In genomic region chr22:46055851-46056168, GRCh38 we compare ENCODE assay signal across 9 cellular contexts.
DNase-seq lines count a peak whose midpoint lies in the region; ATAC-seq and TF ChIP-seq lines count a peak whose summit lies in the region.
"Had no signal": no experiment of that assay in that cellular context is flagged by ENCODE, and none has a peak within 500 bp of the region (broad histone marks: within the 10 kb centered on the region; RNA-seq: fewer than 3 reads in every experiment).

No MANE protein-coding gene starts in this region.

- 1 to 2% methylated on average over 7 to 8 of the region's 8 CpGs for WGBS in GM23248 (ENCODE audit: low coverage in 1 of 2, low lambda C conversion rate in 2 of 2, missing lambda C conversion rate in 2 of 2), 2 experiments

- H2AFZ ChIP-seq in GM23248, result no peak overlapping the region
- H2AFZ ChIP-seq in PC-9, result no peak overlapping the region

- no peak for ATAC-seq in stimulated activated memory B cell treated with anti-CD40 and anti-IgM and Interleukin-4, amounts not matched to agents 10 μg/mL and 1 μg/mL and 100 μg/mL, for 72 hours
- ATAC-seq in HG03469 (IDR thresholded peaks at IDR 0.05; ENCODE audit: unreplicated experiment) (no peak), GM19351 (IDR thresholded peaks at IDR 0.05; ENCODE audit: unreplicated experiment) (no peak)
- ATAC-seq: K562 had no signal

- no peaks in the 10 kb centered on the region for H3K9me3 Mint-ChIP-seq in stimulated activated memory B cell treated with anti-CD40 and anti-IgM and Interleukin-4, amounts not matched to agents 10 μg/mL and 1 μg/mL and 100 μg/mL, for 72 hours

- H3K9ac ChIP-seq in GM23248, result peak overlapping the region; percentile 91

- H3K36me3 Mint-ChIP-seq in stimulated activated memory B cell treated with anti-CD40 and anti-IgM and Interleukin-4, amounts not matched to agents 10 μg/mL and 1 μg/mL and 100 μg/mL, for 72 hours, result no peaks in the 10 kb centered on the region

- H3K27ac ChIP-seq in GM23248, result peak overlapping the region; percentile 99
- peak overlapping the region; percentile 75 for H3K27ac ChIP-seq in SJSA1
- H3K27ac ChIP-seq in PC-9, result no peak overlapping the region

- peak overlapping the region; percentile 77 for H3K4me3 ChIP-seq in GM23248
- peak overlapping the region; percentile 63 for H3K4me3 ChIP-seq in SJSA1
- H3K4me3 ChIP-seq in fibroblast of the aortic adventitia (ENCODE audit: low read depth, low read length), result peak overlapping the region; percentile 71
- H3K4me3 ChIP-seq in PC-9, result no peak overlapping the region
- H3K4me3 ChIP-seq: K562 had no signal

- DNase-seq in GM23248 (no peak), SJSA1 (ENCODE audit: low read depth in 1 of 2, low spot score in 2 of 2) (peak in 1 of 2 experiments; percentile 63), fibroblast of the aortic adventitia (ENCODE audit: low read depth) (no peak), PC-9 (no peak), cortex of kidney (lab: John Stamatoyannopoulos, UW) (no peak)

- no peak overlapping the region for H3K4me3 Mint-ChIP-seq in stimulated activated memory B cell treated with anti-CD40 and anti-IgM and Interleukin-4, amounts not matched to agents 10 μg/mL and 1 μg/mL and 100 μg/mL, for 72 hours

- H3K9me3 ChIP-seq in GM23248 (ENCODE audit: low read depth) (no peaks in the 10 kb centered on the region), SJSA1 (replicated peaks) (no peaks in the 10 kb centered on the region), PC-9 (ENCODE audit: insufficient read depth, low read depth) (no peaks in the 10 kb centered on the region)

- in situ Hi-C loops in GM23248 (cut with MboI), result no loop called here

- no peaks in the 10 kb centered on the region for H3K27me3 Mint-ChIP-seq in stimulated activated memory B cell treated with anti-CD40 and anti-IgM and Interleukin-4, amounts not matched to agents 10 μg/mL and 1 μg/mL and 100 μg/mL, for 72 hours

- POLR2A ChIA-PET in PC-9 (lab: Charles Lee; ENCODE audit: unreplicated experiment), result no interaction called here

- peaks cover 45% of the 10 kb centered on the region for H3F3A ChIP-seq in GM23248 (ENCODE audit: insufficient read depth)
- H3F3A ChIP-seq in PC-9 (ENCODE audit: insufficient read depth, low read depth), result peaks cover 24% of the 10 kb centered on the region

- H3K36me3 ChIP-seq in GM23248 (ENCODE audit: low read depth) (no peaks in the 10 kb centered on the region), SJSA1 (no peaks in the 10 kb centered on the region; the same call in 1 of the 2 replicates), PC-9 (ENCODE audit: low read depth) (no peaks in the 10 kb centered on the region)

- TF ChIP-seq CTCF in fibroblast of the aortic adventitia (IDR thresholded peaks at IDR 0.05; ENCODE audit: insufficient read depth, low read length) (no peak), PC-9 (conservative IDR thresholded peaks at IDR 0.05) (no peak)

- BruUV-seq in PC-9 (replicated peaks; lab: Mats Ljungman, UMichigan), result no TSS peak

- peak overlapping the region; percentile 93 for H3K27ac Mint-ChIP-seq in stimulated activated memory B cell treated with anti-CD40 and anti-IgM and Interleukin-4, amounts not matched to agents 10 μg/mL and 1 μg/mL and 100 μg/mL, for 72 hours

- H3K4me2 ChIP-seq in GM23248 (ENCODE audit: unreplicated experiment) (peak overlapping the region; percentile 97), PC-9 (no peak overlapping the region)

- CTCF ChIA-PET in PC-9 (lab: Charles Lee), result no interaction called here

- H3K79me2 ChIP-seq in GM23248 (ENCODE audit: insufficient read depth) (peaks cover 96% of the 10 kb centered on the region), PC-9 (ENCODE audit: low read depth) (peaks cover 3% of the 10 kb centered on the region; the same call in 1 of the 2 replicates)

- peaks cover 59% of the 10 kb centered on the region for H3K4me1 Mint-ChIP-seq in stimulated activated memory B cell treated with anti-CD40 and anti-IgM and Interleukin-4, amounts not matched to agents 10 μg/mL and 1 μg/mL and 100 μg/mL, for 72 hours

- H3K27me3 ChIP-seq in GM23248 (replicated peaks; ENCODE audit: insufficient read depth) (no peaks in the 10 kb centered on the region), SJSA1 (replicated peaks) (no peaks in the 10 kb centered on the region), PC-9 (ENCODE audit: insufficient read depth, low read depth) (no peaks in the 10 kb centered on the region)

- H4K20me1 ChIP-seq in GM23248 (ENCODE audit: insufficient read depth) (no peaks in the 10 kb centered on the region), PC-9 (ENCODE audit: insufficient read depth) (no peaks in the 10 kb centered on the region)

- H3K4me1 ChIP-seq in GM23248 (ENCODE audit: insufficient read depth), result peaks cover 61% of the 10 kb centered on the region
- H3K4me1 ChIP-seq in SJSA1 (replicated peaks), result peaks cover 81% of the 10 kb centered on the region
- H3K4me1 ChIP-seq in PC-9 (replicated peaks; ENCODE audit: insufficient read depth), result peaks cover 33% of the 10 kb centered on the region

- intact Hi-C loops in PC-9 (cut with micrococcal nuclease; ENCODE audit: unreplicated experiment), result no loop called here

- no peaks in the 10 kb centered on the region for H3K9me2 ChIP-seq in GM23248 (ENCODE audit: insufficient read depth)
- H3K9me2 ChIP-seq in PC-9 (ENCODE audit: insufficient read depth), result no peaks in the 10 kb centered on the region
